ENCODE assay signal across 11 cellular contexts in genomic region chr7:159015081-159015893, GRCh38.
DNase-seq lines count a peak whose midpoint lies in the region; ATAC-seq and TF ChIP-seq lines count a peak whose summit lies in the region.
"Had no signal": no experiment of that assay in that cellular context is flagged by ENCODE, and none has a peak within 500 bp of the region (broad histone marks: within the 10 kb centered on the region; RNA-seq: fewer than 3 reads in every experiment).

No MANE protein-coding gene starts in this region.

- no peaks in the 10 kb centered on the region for H3K9me3 ChIP-seq in gastrocnemius medialis

- peaks cover 21% of the 10 kb centered on the region for H3K36me3 Mint-ChIP-seq in GM23338 (ENCODE audit: low read depth)
- no peaks in the 10 kb centered on the region for H3K36me3 Mint-ChIP-seq in brain

- TF ChIP-seq CTCF in GM23338 (conservative IDR thresholded peaks at IDR 0.05; ENCODE audit: low read depth in 2 of 2) (no peak), brain (conservative IDR thresholded peaks at IDR 0.05) (no peak), gastrocnemius medialis (IDR thresholded peaks at IDR 0.05 in 4 of 5, conservative IDR thresholded peaks at IDR 0.05 in 1 of 5) (no peak)

- H3K27ac ChIP-seq in GM23338 (ENCODE audit: low read depth) (no peak overlapping the region), gastrocnemius medialis (peak overlapping the region; percentile 49 to 81 (median 71))

- TF ChIP-seq POLR2A in gastrocnemius medialis (IDR thresholded peaks at IDR 0.05), result no peak

- H3F3A ChIP-seq in GM23338 (replicated peaks; ENCODE audit: low read depth), result no peaks in the 10 kb centered on the region

- peak; percentile 79 for ATAC-seq in GM23338
- ATAC-seq in gastrocnemius medialis, result peak; percentile 61 to 69
- ATAC-seq in GM18909 (IDR thresholded peaks at IDR 0.05; ENCODE audit: poor library complexity, unreplicated experiment), result no peak
- ATAC-seq: SK-N-SH treated with all-trans-retinoic acid at 6 μM for 48 hours had no signal

- H3K36me3 ChIP-seq in GM23338 (ENCODE audit: insufficient read depth), result no peaks in the 10 kb centered on the region; the same call in 1 of the 2 replicates
- H3K36me3 ChIP-seq in gastrocnemius medialis, result no peaks in the 10 kb centered on the region

- H3K79me2 ChIP-seq in GM23338 (replicated peaks; ENCODE audit: insufficient read depth), result no peaks in the 10 kb centered on the region

- peak; percentile 23 for DNase-seq in GM23338 (ENCODE audit: low spot score)
- DNase-seq in kidney tubule cell (ENCODE audit: low spot score), result peak; percentile 50
- peak; percentile 33 to 72 for DNase-seq in gastrocnemius medialis
- no peak for DNase-seq in globus pallidus (ENCODE audit: low spot score)
- DNase-seq in NCI-H2107 (lab: John Stamatoyannopoulos, UW), result no peak
- DNase-seq in putamen (ENCODE audit: low spot score), result no peak
- DNase-seq: central memory CD4-positive, alpha-beta T cell; stimulated activated CD4-positive, alpha-beta T cell treated with anti-CD3 and anti-CD28 coated beads, Interleukin-15, amount 100 ng/mL, for 24 hours had no signal

- H3K9me2 ChIP-seq in GM23338 (ENCODE audit: insufficient read depth), result no peaks in the 10 kb centered on the region

- H3K4me3 ChIP-seq in GM23338 (no peak overlapping the region), gastrocnemius medialis (no peak overlapping the region)

- H3K27me3 ChIP-seq in GM23338 (ENCODE audit: insufficient read depth), result no peaks in the 10 kb centered on the region
- no peaks in the 10 kb centered on the region for H3K27me3 ChIP-seq in gastrocnemius medialis

- H3K27me3 Mint-ChIP-seq in GM23338 (ENCODE audit: insufficient read depth, low read depth, poor library complexity) (peaks cover 23% of the 10 kb centered on the region), brain (peaks cover 3% of the 10 kb centered on the region)

- no peaks in the 10 kb centered on the region for H4K20me1 ChIP-seq in GM23338 (replicated peaks; ENCODE audit: insufficient read depth)

- H3K27ac Mint-ChIP-seq in GM23338 (no peak overlapping the region), brain (peak overlapping the region in 3 of 5 experiments; percentile 31 to 61 (median 54))

- H3K4me1 Mint-ChIP-seq in GM23338 (peaks cover 16% of the 10 kb centered on the region), brain (peaks cover 54% of the 10 kb centered on the region)

- H3K9me3 Mint-ChIP-seq in GM23338, result peaks cover 90% of the 10 kb centered on the region
- H3K9me3 Mint-ChIP-seq in brain, result peaks cover 2 to 67% (median 10%) of the 10 kb centered on the region in 5 experiments

- H2AFZ ChIP-seq in GM23338, result peak overlapping the region; percentile 86

- peak overlapping the region; percentile 48; the same call in 1 of the 2 replicates for H3K4me2 ChIP-seq in GM23338

- H3K4me3 Mint-ChIP-seq in GM23338, result no peak overlapping the region; the same call in 2 of the 3 replicates
- no peak overlapping the region for H3K4me3 Mint-ChIP-seq in brain

- in situ Hi-C loops in gastrocnemius medialis (cut with MboI; ENCODE audit: low sequenced_read_pairs in 4 of 4), result no loop called here

- H3K4me1 ChIP-seq in GM23338 (ENCODE audit: insufficient read depth) (peaks cover 15% of the 10 kb centered on the region), gastrocnemius medialis (peaks cover 21 to 28% of the 10 kb centered on the region in 2 donors)

- intact Hi-C loops in gastrocnemius medialis (cut with DNase I; ENCODE audit: low total_unique reads), result loop anchor here (5.0 kb wide), 1 partner anchor 82 kb away; no protein-coding TSS in a partner anchor

TF ChIP-seq in GM23338, 12 proteins besides CTCF, POLR2A, EP300 and RAD21 (continues in another document):
- TF ChIP-seq EZH2 (IDR thresholded peaks at IDR 0.05; ENCODE audit: low read depth, unreplicated experiment) (no peak), REST (IDR thresholded peaks at IDR 0.05; ENCODE audit: unreplicated experiment) (no peak), ETS1 (IDR thresholded peaks at IDR 0.05) (no peak), JUNB (IDR thresholded peaks at IDR 0.05; ENCODE audit: unreplicated experiment) (no peak), STAT1 (IDR thresholded peaks at IDR 0.05; ENCODE audit: unreplicated experiment) (no peak), POLR2AphosphoS5 (IDR thresholded peaks at IDR 0.05; ENCODE audit: low read depth) (no peak), NANOG (IDR thresholded peaks at IDR 0.05; ENCODE audit: borderline replicate concordance) (no peak), ZNF331 (CRISPR knock-in tag; IDR thresholded peaks at IDR 0.05; ENCODE audit: low read depth) (no peak), ZNF114 (CRISPR knock-in tag; IDR thresholded peaks at IDR 0.05) (no peak)

Comparison
In these comparisons a context has a peak if more than half of its experiments do, and no peak if none do; other contexts are left out.
1. DNase-seq: peak in GM23338 (single experiment), kidney tubule cell (single experiment) and gastrocnemius medialis (2 of 2); none in globus pallidus (single experiment), NCI-H2107 (single experiment) and putamen (single experiment).